ENCODE assay signal across 16 cellular contexts in genomic region chr12:131947482-131948027, GRCh38. TPM values are rescaled to one million over a fixed set of nuclear protein-coding genes. Genes with fewer than 3 reads are reported as not detected.
DNase-seq lines count a peak whose midpoint lies in the region; ATAC-seq and TF ChIP-seq lines count a peak whose summit lies in the region.
"Had no signal": no experiment of that assay in that cellular context is flagged by ENCODE, and none has a peak within 500 bp of the region (broad histone marks: within the 10 kb centered on the region; RNA-seq: fewer than 3 reads in every experiment).

No MANE protein-coding gene starts in this region.

- H3K27me3 ChIP-seq in H9 (ENCODE audit: insufficient read depth, low read length): no peaks in the 10 kb centered on the region
- H3K27me3 ChIP-seq in ascending aorta: no peaks in the 10 kb centered on the region
- peaks cover 0 to 2% (median 0%) of the 10 kb centered on the region in 3 experiments for H3K27me3 ChIP-seq in neuronal stem cell (ENCODE audit: control insufficient read depth in 3 of 3, insufficient read depth in 3 of 3, low read depth in 1 of 3, low read length in 3 of 3)
- no peaks in the 10 kb centered on the region for H3K27me3 ChIP-seq in upper lobe of left lung
- H3K27me3 ChIP-seq: dorsolateral prefrontal cortex had no signal

- H3K23ac ChIP-seq in H9 (ENCODE audit: insufficient read length, low read depth, low read length) (no peak overlapping the region), neuronal stem cell (ENCODE audit: low read depth, low read length, poor library complexity) (no peak overlapping the region)

- TF ChIP-seq CTCF in H9 (conservative IDR thresholded peaks at IDR 0.05) (no peak), ascending aorta (IDR thresholded peaks at IDR 0.05) (no peak), upper lobe of left lung (IDR thresholded peaks at IDR 0.05) (no peak)

- peaks cover 8% of the 10 kb centered on the region; the same call in 1 of the 2 replicates for H3K79me2 ChIP-seq in H9 (ENCODE audit: insufficient read depth, low read length)

- H3K9ac ChIP-seq in H9 (ENCODE audit: extremely low read depth, insufficient read length, low read length) (no peak overlapping the region), neuronal stem cell (ENCODE audit: low read depth, low read length, poor library complexity) (no peak overlapping the region)

- H2BK12ac ChIP-seq in H9 (ENCODE audit: insufficient read length, low read depth, low read length) (no peak overlapping the region), neuronal stem cell (ENCODE audit: low read length) (no peak overlapping the region)

- no peaks in the 10 kb centered on the region for H3K9me3 Mint-ChIP-seq in H9

- no peaks in the 10 kb centered on the region for H3K23me2 ChIP-seq in H9 (ENCODE audit: insufficient read length, low read depth, low read length, poor library complexity, severe bottlenecking)

- DNase-seq in NCI-H748 (lab: John Stamatoyannopoulos, UW; ENCODE audit: unreplicated experiment) (peak; percentile 14), NCI-H748 treated with DMSO at 0.1 percent for 48 hours (lab: John Stamatoyannopoulos, UW) (no peak), H9 (peak; percentile 48), ascending aorta (ENCODE audit: low spot score in 2 of 2) (no peak), neuronal stem cell (ENCODE audit: low spot score) (no peak), NOMO-1 treated with dmso at 0.1 percent for 144 hours (lab: John Stamatoyannopoulos, UW; ENCODE audit: unreplicated experiment) (no peak), upper lobe of left lung (no peak)
- DNase-seq in stimulated activated CD4-positive, alpha-beta T cell treated with anti-CD3 and anti-CD28 coated beads, Interleukin-4, amount 100 ng/mL, for 24 hours: no peak
- DNase-seq: activated gamma-delta T cell, NCI-H1105, PC-3 had no signal

- peaks cover 4% of the 10 kb centered on the region; the same call in 1 of the 2 replicates for H3K4me1 ChIP-seq in H9 (ENCODE audit: insufficient read depth, low read length)
- peaks cover 3 to 19% of the 10 kb centered on the region in 2 donors for H3K4me1 ChIP-seq in ascending aorta
- H3K4me1 ChIP-seq in neuronal stem cell (ENCODE audit: control insufficient read depth in 2 of 2, insufficient read depth in 1 of 2, low read depth in 1 of 2, low read length in 2 of 2): peaks cover 2% of the 10 kb centered on the region in 2 donors
- peaks cover 8 to 41% (median 18%) of the 10 kb centered on the region in 4 donors for H3K4me1 ChIP-seq in upper lobe of left lung

- no CpG with 5 or more reads among the region's 8 CpGs for WGBS in H9 (ENCODE audit: extremely low coverage, insufficient read length, low lambda C conversion rate)
- WGBS in neuronal stem cell (ENCODE audit: extremely low coverage in 2 of 2, insufficient read length in 2 of 2, insufficient replicate concordance in 1 of 2), 2 donors: no CpG with 5 or more reads among the region's 8 CpGs
- WGBS in upper lobe of left lung, 2 donors: 36 to 47% methylated on average over 8 of the region's 8 CpGs

- H4K8ac ChIP-seq in H9 (replicated peaks; ENCODE audit: insufficient read length, low read depth, low read length) (no peak overlapping the region), neuronal stem cell (ENCODE audit: low read depth, low read length) (no peak overlapping the region)

- TF ChIP-seq EP300 in upper lobe of left lung (IDR thresholded peaks at IDR 0.05): no peak

- peaks cover 3 to 8% of the 10 kb centered on the region in 2 experiments for H3K4me1 Mint-ChIP-seq in H9

- no peak overlapping the region for H2AK5ac ChIP-seq in H9 (ENCODE audit: insufficient read length, low read length)
- no peak overlapping the region for H2AK5ac ChIP-seq in neuronal stem cell (ENCODE audit: low read depth, low read length)

- H3K18ac ChIP-seq in H9 (ENCODE audit: insufficient read length, low read depth, low read length): no peak overlapping the region
- H3K18ac ChIP-seq in neuronal stem cell (ENCODE audit: low read length): no peak overlapping the region

- no peak overlapping the region for H4K91ac ChIP-seq in H9 (ENCODE audit: insufficient read length, low read depth, low read length)
- H4K91ac ChIP-seq in neuronal stem cell (ENCODE audit: low read depth, low read length, poor library complexity): no peak overlapping the region

- H2BK120ac ChIP-seq in H9 (ENCODE audit: low read depth, low read length, poor library complexity, severe bottlenecking) (no peak overlapping the region), neuronal stem cell (ENCODE audit: low read depth, low read length) (no peak overlapping the region)

- H2BK15ac ChIP-seq in H9 (ENCODE audit: low read depth, low read length): no peak overlapping the region
- no peak overlapping the region for H2BK15ac ChIP-seq in neuronal stem cell (ENCODE audit: low read length)

- H3K14ac ChIP-seq in H9 (ENCODE audit: insufficient read depth, low read length): no peak overlapping the region
- H3K14ac ChIP-seq in neuronal stem cell (ENCODE audit: low read length): no peak overlapping the region

- intact Hi-C loops in ascending aorta (cut with DNase I): no loop called here

- H4K5ac ChIP-seq in H9 (ENCODE audit: insufficient read length, low read depth, low read length): no peak overlapping the region

- no peak for ATAC-seq in upper lobe of left lung (ENCODE audit: low FRiP score in 2 of 2)
- ATAC-seq: A549, PC-3, sciatic nerve had no signal

- H3K36me3 Mint-ChIP-seq in H9 (ENCODE audit: insufficient read depth in 1 of 3, low read depth in 3 of 3): peaks cover 18 to 36% (median 26%) of the 10 kb centered on the region in 3 experiments; a peak in 6 of 7 replicates

- H3K4me3 ChIP-seq in ascending aorta (no peak overlapping the region), neuronal stem cell (ENCODE audit: low read length in 2 of 2) (no peak overlapping the region), upper lobe of left lung (no peak overlapping the region)
- H3K4me3 ChIP-seq: A549, dorsolateral prefrontal cortex had no signal

- peaks cover 0 to 12% of the 10 kb centered on the region in 2 donors for H3K36me3 ChIP-seq in ascending aorta
- peaks cover 18 to 30% of the 10 kb centered on the region in 2 donors for H3K36me3 ChIP-seq in neuronal stem cell (replicated peaks in 1 of 2; ENCODE audit: control insufficient read depth in 2 of 2, insufficient read depth in 2 of 2, low read length in 2 of 2)
- peaks cover 0 to 22% (median 0%) of the 10 kb centered on the region in 4 donors for H3K36me3 ChIP-seq in upper lobe of left lung

- no peak overlapping the region for H3K4me2 ChIP-seq in H9 (ENCODE audit: insufficient read depth, insufficient read length, low read length)
- H3K4me2 ChIP-seq in neuronal stem cell (ENCODE audit: insufficient read depth, low read length, poor library complexity, severe bottlenecking): no peak overlapping the region
- H3K4me2 ChIP-seq: A549 had no signal

- peak overlapping the region; percentile 57 to 87 (median 62); a peak in 4 of 7 replicates for H3K27ac Mint-ChIP-seq in H9

- H3K9me3 ChIP-seq in H9 (ENCODE audit: control insufficient read depth, low read depth, low read length) (no peaks in the 10 kb centered on the region), ascending aorta (no peaks in the 10 kb centered on the region), neuronal stem cell (replicated peaks in 1 of 2; ENCODE audit: control insufficient read depth in 2 of 2, insufficient read depth in 1 of 2, low read depth in 1 of 2, low read length in 2 of 2) (peaks cover 0 to 4% of the 10 kb centered on the region in 2 donors), upper lobe of left lung (no peaks in the 10 kb centered on the region)
- H3K9me3 ChIP-seq: A549 had no signal

- no peak overlapping the region for H3K56ac ChIP-seq in H9 (ENCODE audit: insufficient read length, low read depth, low read length)

- H3K4me3 Mint-ChIP-seq in H9: no peak overlapping the region
- H3K4me3 Mint-ChIP-seq: memory B cell had no signal

- no peaks in the 10 kb centered on the region for H4K20me1 ChIP-seq in H9 (ENCODE audit: control insufficient read depth, insufficient read depth, insufficient read length)

- peaks cover 7% of the 10 kb centered on the region for H3K79me1 ChIP-seq in H9 (ENCODE audit: insufficient read depth, low read depth, low read length, poor library complexity, severe bottlenecking)
- H3K79me1 ChIP-seq in neuronal stem cell (ENCODE audit: low read depth, low read length): peaks cover 9% of the 10 kb centered on the region

- H2BK5ac ChIP-seq in H9 (ENCODE audit: insufficient read length, low read length) (no peak overlapping the region), neuronal stem cell (ENCODE audit: low read length) (no peak overlapping the region)

- H3K27me3 Mint-ChIP-seq in H9 (ENCODE audit: low read depth): peaks cover 2% of the 10 kb centered on the region
- H3K27me3 Mint-ChIP-seq: memory B cell had no signal

- TF ChIP-seq POLR2A in upper lobe of left lung (IDR thresholded peaks at IDR 0.05): no peak

- no peak overlapping the region for H2BK20ac ChIP-seq in H9 (ENCODE audit: low read depth, low read length, poor library complexity, severe bottlenecking)

- H3K27ac ChIP-seq in H9 (ENCODE audit: insufficient read length, low read depth, low read length): no peak overlapping the region
- peak overlapping the region; percentile 61 to 93 for H3K27ac ChIP-seq in ascending aorta
- no peak overlapping the region for H3K27ac ChIP-seq in neuronal stem cell (replicated peaks; ENCODE audit: low read length)
- H3K27ac ChIP-seq in upper lobe of left lung: peak overlapping the region in 2 of 4 donors; percentile 44 to 69
- H3K27ac ChIP-seq: HL-60 had no signal

- no peak overlapping the region for H2AFZ ChIP-seq in H9 (ENCODE audit: low read length)
- peak overlapping the region; percentile 66 for H2AFZ ChIP-seq in neuronal stem cell (ENCODE audit: low read length)

- H3K4ac ChIP-seq in H9 (ENCODE audit: low read depth, low read length) (no peak overlapping the region), neuronal stem cell (ENCODE audit: low read length) (no peak overlapping the region)

- no peak overlapping the region for H3T11ph ChIP-seq in H9 (ENCODE audit: low read length)

RNA-seq across cellular contexts. Expression of gene EP400, which starts 2.2 kb away (rescaled TPM):
- total RNA-seq in H9 (2021) (53.3 and 61.7 TPM in 2 replicates), ascending aorta (23.3 TPM), upper lobe of left lung (10 to 100 TPM; 21.7 to 61.8 (median 40.4) TPM)
- polyA plus RNA-seq in neuronal stem cell (2013, experiment 1 of 2): 20.4 TPM
- polyA plus RNA-seq in neuronal stem cell (2013, experiment 2 of 2): 21.2 TPM

RNA-seq across cellular contexts. Expression of gene PUS1, which starts 18.5 kb away (rescaled TPM):
- total RNA-seq in H9 (2021) (116 and 117 TPM in 2 replicates), ascending aorta (22.7 TPM), upper lobe of left lung (10 to 100 TPM; 11.3 to 30.7 (median 22.5) TPM)
- polyA plus RNA-seq in neuronal stem cell (2013, experiment 1 of 2): 10.3 TPM
- 8.8 TPM for polyA plus RNA-seq in neuronal stem cell (2013, experiment 2 of 2)

RNA-seq across cellular contexts. Expression of gene ULK1, which starts 53.1 kb away (rescaled TPM):
- 52.7 and 57.2 TPM in 2 replicates for total RNA-seq in H9 (2021)
- total RNA-seq in ascending aorta: 156 TPM
- polyA plus RNA-seq in neuronal stem cell (2013, experiment 1 of 2): 21.6 TPM
- polyA plus RNA-seq in neuronal stem cell (2013, experiment 2 of 2): 22.4 TPM
- total RNA-seq in upper lobe of left lung: 10 to 100 TPM in 5 of 6 donors, 1 to 10 TPM in 1; 6.8 to 93.2 (median 40.7) TPM

Comparison
In these comparisons a context has a peak if more than half of its experiments do, and no peak if none do; other contexts are left out.
1. DNase-seq: peak in NCI-H748 (single experiment) and H9 (single experiment); none in NCI-H748 treated with DMSO at 0.1 percent for 48 hours (single experiment), ascending aorta (0 of 2), neuronal stem cell (single experiment), stimulated activated CD4-positive, alpha-beta T cell treated with anti-CD3 and anti-CD28 coated beads, Interleukin-4, amount 100 ng/mL, for 24 hours (single experiment), NOMO-1 treated with dmso at 0.1 percent for 144 hours (single experiment) and upper lobe of left lung (0 of 2).
2. H3K27ac ChIP-seq: peak in ascending aorta (2 of 2); none in H9 (single experiment) and neuronal stem cell (single experiment).